In the genomic region with DNA sequence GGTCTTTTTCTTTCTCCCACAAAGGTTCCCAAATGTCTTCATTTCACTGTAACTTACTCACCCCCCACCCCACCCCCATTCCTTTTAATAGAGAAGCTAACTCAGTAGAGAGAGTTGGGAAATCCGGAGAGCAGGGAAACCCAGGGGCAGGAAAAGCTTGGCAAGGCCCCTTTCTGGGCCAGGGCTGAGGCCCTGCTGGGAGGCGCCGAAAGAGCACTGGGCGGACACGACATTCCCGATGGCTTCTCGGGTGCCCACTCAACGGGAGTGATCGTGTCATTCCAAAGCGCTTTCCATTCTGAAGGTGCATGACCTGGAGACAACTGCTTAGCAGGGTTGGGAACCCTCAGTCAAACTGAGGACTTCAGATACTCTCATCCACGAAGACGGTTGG, we compare ENCODE assay signal across 1 cellular context.
TF ChIP-seq lines count a peak whose summit lies in the region.

No MANE protein-coding gene starts in this region.

TF ChIP-seq in SK-N-SH treated with all-trans-retinoic acid at 6 μM for 48 hours, 23 proteins besides CTCF, POLR2A, EP300 and RAD21 (continued from another document):
- TF ChIP-seq ZNF70 (CRISPR knock-in tag; IDR thresholded peaks at IDR 0.05), result no peak
TF ChIP-seq in SK-N-SH treated with all-trans-retinoic acid at 6 μM for 48 hours: peak in this region for 0.
